Comparison of ENCODE assay signal across 3 cellular contexts in genomic region chr2:24480245-24480644, GRCh38.
TF ChIP-seq lines count a peak whose summit lies in the region.

No MANE protein-coding gene starts in this region.

TF ChIP-seq in HepG2, 621 proteins besides CTCF, POLR2A, EP300 and RAD21:
- TF ChIP-seq SIN3A (IDR thresholded peaks at IDR 0.05; ENCODE audit: borderline replicate concordance, low read depth, low read length) (no peak), ZMYM3 (CRISPR knock-in tag; IDR thresholded peaks at IDR 0.05) (peak; percentile 34; the same call in 1 of the 2 replicates), ZNF260 (CRISPR knock-in tag; IDR thresholded peaks at IDR 0.05; ENCODE audit: borderline replicate concordance, low read depth) (0 out of 2 replicates have a peak, but pooled peaks have one; percentile 38)

TF ChIP-seq in WTC11, 78 proteins besides CTCF, POLR2A, EP300 and RAD21:
- peak; percentile 79 for TF ChIP-seq GTF2I (CRISPR knock-in tag; conservative IDR thresholded peaks at IDR 0.05)
- no peak for TF ChIP-seq ZNF396 (CRISPR knock-in tag; IDR thresholded peaks at IDR 0.05; ENCODE audit: borderline replicate concordance)
- no peak for TF ChIP-seq MLX (CRISPR knock-in tag; IDR thresholded peaks at IDR 0.05)
- TF ChIP-seq ATF3 (CRISPR knock-in tag; conservative IDR thresholded peaks at IDR 0.05), result no peak
- no peak for TF ChIP-seq CREM (CRISPR knock-in tag; IDR thresholded peaks at IDR 0.05)
TF ChIP-seq in WTC11: peak in this region for 1.

TF ChIP-seq in K562, 482 proteins besides CTCF, POLR2A, EP300 and RAD21 (continues in another document):
- TF ChIP-seq ZNF324 (CRISPR knock-in tag; IDR thresholded peaks at IDR 0.05), result no peak
- no peak for TF ChIP-seq MED1 (CRISPR knock-in tag; IDR thresholded peaks at IDR 0.05; ENCODE audit: borderline replicate concordance)
- TF ChIP-seq FOXP1 (CRISPR knock-in tag; IDR thresholded peaks at IDR 0.05), result no peak
- TF ChIP-seq CBX3 (IDR thresholded peaks at IDR 0.05; ENCODE audit: borderline replicate concordance in 1 of 2, low read length in 2 of 2), result peak in 1 of 2 experiments; percentile 79; a peak in 1 of 3 replicates
- TF ChIP-seq RNF2 (IDR thresholded peaks at IDR 0.05), result no peak
- TF ChIP-seq BRF1 (IDR thresholded peaks at IDR 0.05; ENCODE audit: borderline replicate concordance, extremely low read depth, insufficient read length), result no peak
- no peak for TF ChIP-seq EGR1 (conservative IDR thresholded peaks at IDR 0.05)
- no peak for TF ChIP-seq SOX6 (IDR thresholded peaks at IDR 0.05)
- TF ChIP-seq SIN3B (IDR thresholded peaks at IDR 0.05; ENCODE audit: low read depth), result no peak
- TF ChIP-seq, protein P1, sequence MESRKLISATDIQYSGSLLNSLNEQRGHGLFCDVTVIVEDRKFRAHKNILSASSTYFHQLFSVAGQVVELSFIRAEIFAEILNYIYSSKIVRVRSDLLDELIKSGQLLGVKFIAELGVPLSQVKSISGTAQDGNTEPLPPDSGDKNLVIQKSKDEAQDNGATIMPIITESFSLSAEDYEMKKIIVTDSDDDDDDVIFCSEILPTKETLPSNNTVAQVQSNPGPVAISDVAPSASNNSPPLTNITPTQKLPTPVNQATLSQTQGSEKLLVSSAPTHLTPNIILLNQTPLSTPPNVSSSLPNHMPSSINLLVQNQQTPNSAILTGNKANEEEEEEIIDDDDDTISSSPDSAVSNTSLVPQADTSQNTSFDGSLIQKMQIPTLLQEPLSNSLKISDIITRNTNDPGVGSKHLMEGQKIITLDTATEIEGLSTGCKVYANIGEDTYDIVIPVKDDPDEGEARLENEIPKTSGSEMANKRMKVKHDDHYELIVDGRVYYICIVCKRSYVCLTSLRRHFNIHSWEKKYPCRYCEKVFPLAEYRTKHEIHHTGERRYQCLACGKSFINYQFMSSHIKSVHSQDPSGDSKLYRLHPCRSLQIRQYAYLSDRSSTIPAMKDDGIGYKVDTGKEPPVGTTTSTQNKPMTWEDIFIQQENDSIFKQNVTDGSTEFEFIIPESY (CRISPR knock-in tag; IDR thresholded peaks at IDR 0.05), result 0 out of 2 replicates have a peak, but pooled peaks have one; percentile 25
- TF ChIP-seq, protein P2, sequence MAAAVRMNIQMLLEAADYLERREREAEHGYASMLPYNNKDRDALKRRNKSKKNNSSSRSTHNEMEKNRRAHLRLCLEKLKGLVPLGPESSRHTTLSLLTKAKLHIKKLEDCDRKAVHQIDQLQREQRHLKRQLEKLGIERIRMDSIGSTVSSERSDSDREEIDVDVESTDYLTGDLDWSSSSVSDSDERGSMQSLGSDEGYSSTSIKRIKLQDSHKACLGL (CRISPR knock-in tag; IDR thresholded peaks at IDR 0.05; ENCODE audit: borderline replicate concordance, poor library complexity, severe bottlenecking), result no peak
- TF ChIP-seq, protein P3, sequence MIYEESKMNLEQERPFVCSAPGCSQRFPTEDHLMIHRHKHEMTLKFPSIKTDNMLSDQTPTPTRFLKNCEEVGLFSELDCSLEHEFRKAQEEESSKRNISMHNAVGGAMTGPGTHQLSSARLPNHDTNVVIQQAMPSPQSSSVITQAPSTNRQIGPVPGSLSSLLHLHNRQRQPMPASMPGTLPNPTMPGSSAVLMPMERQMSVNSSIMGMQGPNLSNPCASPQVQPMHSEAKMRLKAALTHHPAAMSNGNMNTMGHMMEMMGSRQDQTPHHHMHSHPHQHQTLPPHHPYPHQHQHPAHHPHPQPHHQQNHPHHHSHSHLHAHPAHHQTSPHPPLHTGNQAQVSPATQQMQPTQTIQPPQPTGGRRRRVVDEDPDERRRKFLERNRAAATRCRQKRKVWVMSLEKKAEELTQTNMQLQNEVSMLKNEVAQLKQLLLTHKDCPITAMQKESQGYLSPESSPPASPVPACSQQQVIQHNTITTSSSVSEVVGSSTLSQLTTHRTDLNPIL (CRISPR knock-in tag; IDR thresholded peaks at IDR 0.05), result no peak
- TF ChIP-seq GTF2A2 (tag; IDR thresholded peaks at IDR 0.05), result no peak
- TF ChIP-seq KDM1A (IDR thresholded peaks at IDR 0.05), result peak; percentile 82 to 89
- TF ChIP-seq, protein P4, sequence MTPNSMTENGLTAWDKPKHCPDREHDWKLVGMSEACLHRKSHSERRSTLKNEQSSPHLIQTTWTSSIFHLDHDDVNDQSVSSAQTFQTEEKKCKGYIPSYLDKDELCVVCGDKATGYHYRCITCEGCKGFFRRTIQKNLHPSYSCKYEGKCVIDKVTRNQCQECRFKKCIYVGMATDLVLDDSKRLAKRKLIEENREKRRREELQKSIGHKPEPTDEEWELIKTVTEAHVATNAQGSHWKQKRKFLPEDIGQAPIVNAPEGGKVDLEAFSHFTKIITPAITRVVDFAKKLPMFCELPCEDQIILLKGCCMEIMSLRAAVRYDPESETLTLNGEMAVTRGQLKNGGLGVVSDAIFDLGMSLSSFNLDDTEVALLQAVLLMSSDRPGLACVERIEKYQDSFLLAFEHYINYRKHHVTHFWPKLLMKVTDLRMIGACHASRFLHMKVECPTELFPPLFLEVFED (CRISPR knock-in tag; conservative IDR thresholded peaks at IDR 0.05), result no peak
- TF ChIP-seq FOXA1 (IDR thresholded peaks at IDR 0.05; ENCODE audit: borderline replicate concordance), result no peak
- no peak for TF ChIP-seq GTF2E2 (tag; IDR thresholded peaks at IDR 0.05)
- peak; percentile 93 for TF ChIP-seq RBM25 (IDR thresholded peaks at IDR 0.05; ENCODE audit: low read depth, low read length, severe bottlenecking)
- TF ChIP-seq ILK (tag; IDR thresholded peaks at IDR 0.05; ENCODE audit: borderline replicate concordance, low read depth), result no peak
- TF ChIP-seq TBP (optimal IDR thresholded peaks at IDR 0.05; ENCODE audit: low read depth, low read length), result no peak
- TF ChIP-seq GATA2 (CRISPR knock-in tag; IDR thresholded peaks at IDR 0.05), result no peak
- TF ChIP-seq NFE2L1 (tag; IDR thresholded peaks at IDR 0.05; ENCODE audit: borderline replicate concordance, low read depth), result no peak
- TF ChIP-seq, protein P5, sequence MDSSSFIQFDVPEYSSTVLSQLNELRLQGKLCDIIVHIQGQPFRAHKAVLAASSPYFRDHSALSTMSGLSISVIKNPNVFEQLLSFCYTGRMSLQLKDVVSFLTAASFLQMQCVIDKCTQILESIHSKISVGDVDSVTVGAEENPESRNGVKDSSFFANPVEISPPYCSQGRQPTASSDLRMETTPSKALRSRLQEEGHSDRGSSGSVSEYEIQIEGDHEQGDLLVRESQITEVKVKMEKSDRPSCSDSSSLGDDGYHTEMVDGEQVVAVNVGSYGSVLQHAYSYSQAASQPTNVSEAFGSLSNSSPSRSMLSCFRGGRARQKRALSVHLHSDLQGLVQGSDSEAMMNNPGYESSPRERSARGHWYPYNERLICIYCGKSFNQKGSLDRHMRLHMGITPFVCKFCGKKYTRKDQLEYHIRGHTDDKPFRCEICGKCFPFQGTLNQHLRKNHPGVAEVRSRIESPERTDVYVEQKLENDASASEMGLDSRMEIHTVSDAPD (CRISPR knock-in tag; IDR thresholded peaks at IDR 0.05), result no peak
- no peak for TF ChIP-seq CBX2 (IDR thresholded peaks at IDR 0.05; ENCODE audit: insufficient read depth, low read length, poor library complexity, severe bottlenecking)
- TF ChIP-seq JUND (IDR thresholded peaks at IDR 0.05; ENCODE audit: borderline replicate concordance, low read depth, low read length), result no peak
- no peak for TF ChIP-seq JUND (tag; IDR thresholded peaks at IDR 0.05; ENCODE audit: borderline replicate concordance, low read depth, low read length)
- no peak for TF ChIP-seq TCF7 (IDR thresholded peaks at IDR 0.05; ENCODE audit: borderline replicate concordance)
- TF ChIP-seq SNIP1 (IDR thresholded peaks at IDR 0.05; ENCODE audit: low read depth), result no peak
- TF ChIP-seq MAZ (CRISPR knock-in tag; conservative IDR thresholded peaks at IDR 0.05 in 1 of 2, IDR thresholded peaks at IDR 0.05 in 1 of 2), result no peak
- no peak for TF ChIP-seq RBM39 (optimal IDR thresholded peaks at IDR 0.05; ENCODE audit: low read depth, low read length)
- TF ChIP-seq KAT7 (CRISPR knock-in tag; IDR thresholded peaks at IDR 0.05; ENCODE audit: borderline replicate concordance), result no peak
- TF ChIP-seq SMARCA5 (IDR thresholded peaks at IDR 0.05), result peak; percentile 96
- TF ChIP-seq CBFA2T3 (IDR thresholded peaks at IDR 0.05), result no peak
- no peak for TF ChIP-seq ZSCAN32 (CRISPR knock-in tag; IDR thresholded peaks at IDR 0.05)
- no peak for TF ChIP-seq ZNF395 (CRISPR knock-in tag; IDR thresholded peaks at IDR 0.05)
- TF ChIP-seq SMAD3 (CRISPR knock-in tag; conservative IDR thresholded peaks at IDR 0.05), result no peak
- no peak for TF ChIP-seq ZNF280A (IDR thresholded peaks at IDR 0.05; ENCODE audit: low read depth, partially characterized antibody)
- no peak for TF ChIP-seq JUNB (CRISPR knock-in tag; conservative IDR thresholded peaks at IDR 0.05)
- TF ChIP-seq ZNF511 (CRISPR knock-in tag; IDR thresholded peaks at IDR 0.05), result no peak
- no peak for TF ChIP-seq HDAC3 (IDR thresholded peaks at IDR 0.05; ENCODE audit: borderline replicate concordance, partially characterized antibody)
- no peak for TF ChIP-seq EP400 (IDR thresholded peaks at IDR 0.05)
- TF ChIP-seq, protein P6, sequence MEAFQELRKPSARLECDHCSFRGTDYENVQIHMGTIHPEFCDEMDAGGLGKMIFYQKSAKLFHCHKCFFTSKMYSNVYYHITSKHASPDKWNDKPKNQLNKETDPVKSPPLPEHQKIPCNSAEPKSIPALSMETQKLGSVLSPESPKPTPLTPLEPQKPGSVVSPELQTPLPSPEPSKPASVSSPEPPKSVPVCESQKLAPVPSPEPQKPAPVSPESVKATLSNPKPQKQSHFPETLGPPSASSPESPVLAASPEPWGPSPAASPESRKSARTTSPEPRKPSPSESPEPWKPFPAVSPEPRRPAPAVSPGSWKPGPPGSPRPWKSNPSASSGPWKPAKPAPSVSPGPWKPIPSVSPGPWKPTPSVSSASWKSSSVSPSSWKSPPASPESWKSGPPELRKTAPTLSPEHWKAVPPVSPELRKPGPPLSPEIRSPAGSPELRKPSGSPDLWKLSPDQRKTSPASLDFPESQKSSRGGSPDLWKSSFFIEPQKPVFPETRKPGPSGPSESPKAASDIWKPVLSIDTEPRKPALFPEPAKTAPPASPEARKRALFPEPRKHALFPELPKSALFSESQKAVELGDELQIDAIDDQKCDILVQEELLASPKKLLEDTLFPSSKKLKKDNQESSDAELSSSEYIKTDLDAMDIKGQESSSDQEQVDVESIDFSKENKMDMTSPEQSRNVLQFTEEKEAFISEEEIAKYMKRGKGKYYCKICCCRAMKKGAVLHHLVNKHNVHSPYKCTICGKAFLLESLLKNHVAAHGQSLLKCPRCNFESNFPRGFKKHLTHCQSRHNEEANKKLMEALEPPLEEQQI (IDR thresholded peaks at IDR 0.05), result peak; percentile 67
- TF ChIP-seq ZNF668 (CRISPR knock-in tag; IDR thresholded peaks at IDR 0.05), result no peak
- TF ChIP-seq THRAP3 (IDR thresholded peaks at IDR 0.05; ENCODE audit: borderline replicate concordance), result no peak
- no peak for TF ChIP-seq ZFP36 (IDR thresholded peaks at IDR 0.05; ENCODE audit: low read depth, low read length, partially characterized antibody)
- TF ChIP-seq ZNF408 (CRISPR knock-in tag; IDR thresholded peaks at IDR 0.05; ENCODE audit: low read depth), result no peak
- TF ChIP-seq RCOR1 (IDR thresholded peaks at IDR 0.05; ENCODE audit: borderline replicate concordance in 1 of 2, low read depth in 2 of 2, low read length in 2 of 2), result peak; percentile 29 to 71; a peak in 2 of 4 replicates
- TF ChIP-seq TOE1 (IDR thresholded peaks at IDR 0.05; ENCODE audit: borderline replicate concordance), result no peak
- TF ChIP-seq TOE1 (CRISPR knock-in tag; IDR thresholded peaks at IDR 0.05; ENCODE audit: borderline replicate concordance, low read depth), result no peak
- TF ChIP-seq ZC3H4 (CRISPR knock-in tag; IDR thresholded peaks at IDR 0.05; ENCODE audit: borderline replicate concordance), result no peak
- no peak for TF ChIP-seq DPF2 (IDR thresholded peaks at IDR 0.05)
- no peak for TF ChIP-seq ZNF121 (CRISPR knock-in tag; conservative IDR thresholded peaks at IDR 0.05)
- TF ChIP-seq PATZ1 (CRISPR knock-in tag; IDR thresholded peaks at IDR 0.05; ENCODE audit: borderline replicate concordance), result no peak
- TF ChIP-seq ZNF79 (CRISPR knock-in tag; IDR thresholded peaks at IDR 0.05; ENCODE audit: low read depth), result no peak
- no peak for TF ChIP-seq NCOA1 (IDR thresholded peaks at IDR 0.05; ENCODE audit: low read depth)
- TF ChIP-seq TGIF2 (CRISPR knock-in tag; IDR thresholded peaks at IDR 0.05), result no peak
- TF ChIP-seq ZNF146 (CRISPR knock-in tag; IDR thresholded peaks at IDR 0.05; ENCODE audit: unreplicated experiment), result peak; percentile 100
